25 cellular contexts compared by ENCODE assay signal in genomic region chr9:137066096-137066861, GRCh38. TPM values are rescaled to one million over a fixed set of nuclear protein-coding genes. Genes with fewer than 3 reads are reported as not detected.
A peak's percentile ranks its signal among the peaks of the same experiment; 100 is the strongest.
DNase-seq lines count a peak whose midpoint lies in the region; ATAC-seq, FAIRE-seq and TF ChIP-seq lines count a peak whose summit lies in the region.
"Had no signal": no experiment of that assay in that cellular context is flagged by ENCODE, and none has a peak within 500 bp of the region (broad histone marks: within the 10 kb centered on the region; RNA-seq: fewer than 3 reads in every experiment).

No MANE protein-coding gene starts in this region.

- intact Hi-C loops in HepG2 (cut with micrococcal nuclease; ENCODE audit: unreplicated experiment) (no loop called here), right lobe of liver (cut with DNase I) (no loop called here), MCF 10A (cut with micrococcal nuclease) (no loop called here)

- no peaks in the 10 kb centered on the region for H3K9me3 Mint-ChIP-seq in nephron progenitor cell
- H3K9me3 Mint-ChIP-seq in MCF 10A (ENCODE audit: unreplicated experiment), result no peaks in the 10 kb centered on the region
- H3K9me3 Mint-ChIP-seq in activated CD8-positive, alpha-beta T cell treated with anti-CD3 and anti-CD28 coated beads, Interleukin-2, amount 10 ng/mL, durations not matched to agents 7 days and 5 days (ENCODE audit: insufficient read depth), result no peaks in the 10 kb centered on the region
- H3K9me3 Mint-ChIP-seq in activated naive CD4-positive, alpha-beta T cell treated with anti-CD3 and anti-CD28 coated beads, Interleukin-2, amount 50 U/mL, for 72 hours, result no peaks in the 10 kb centered on the region
- H3K9me3 Mint-ChIP-seq: CD4-positive, alpha-beta T cell; GM23338; HFFc6; IgD-negative memory B cell had no signal

- peaks cover 13% of the 10 kb centered on the region for H3K79me2 ChIP-seq in HepG2 (ENCODE audit: insufficient read depth, low read length)

- H3K27ac Mint-ChIP-seq in nephron progenitor cell, result no peak overlapping the region
- no peak overlapping the region for H3K27ac Mint-ChIP-seq in MCF 10A (ENCODE audit: low read depth, unreplicated experiment)
- H3K27ac Mint-ChIP-seq in activated CD8-positive, alpha-beta T cell treated with anti-CD3 and anti-CD28 coated beads, Interleukin-2, amount 10 ng/mL, durations not matched to agents 7 days and 5 days, result no peak overlapping the region
- no peak overlapping the region for H3K27ac Mint-ChIP-seq in activated naive CD4-positive, alpha-beta T cell treated with anti-CD3 and anti-CD28 coated beads, Interleukin-2, amount 50 U/mL, for 72 hours
- H3K27ac Mint-ChIP-seq: CD4-positive, alpha-beta T cell; GM23338; HFFc6; IgD-negative memory B cell had no signal

- peaks cover 29% of the 10 kb centered on the region for H3K4me1 ChIP-seq in HepG2 (ENCODE audit: insufficient read depth, low read length)
- H3K4me1 ChIP-seq in right lobe of liver, result peaks cover 0 to 3% (median 0%) of the 10 kb centered on the region in 4 donors

- WGBS in HepG2 (ENCODE audit: low lambda C conversion rate), result 96% methylated on average over 19 of the region's 26 CpGs
- WGBS in right lobe of liver (ENCODE audit: insufficient coverage, low coverage, low lambda C conversion rate, missing lambda C conversion rate), result 45% methylated on average over 8 of the region's 26 CpGs

- peaks cover 7% of the 10 kb centered on the region; the same call in 1 of the 2 replicates for H4K20me1 ChIP-seq in HepG2 (ENCODE audit: insufficient read depth, low read length)

- CTCF ChIA-PET in HepG2 (lab: Yijun Ruan, JAX; ENCODE audit: low intra/inter-chr PET ratio, low total read pairs), result interaction anchor here (2.2 kb wide), 1 partner anchor 17 kb away, joined by 12 read pairs; no protein-coding TSS in a partner anchor
- CTCF ChIA-PET in MCF 10A (lab: Yijun Ruan, JAX), result interaction anchor here (0.6 to 10.9 kb wide), 10 partner anchors 8 to 272 kb away, joined by 3 to 170 read pairs (median 14); partner anchors contain the start of genes ABCA2, FUT7, MAN1B1 and NPDC1
- CTCF ChIA-PET in activated CD8-positive, alpha-beta T cell treated with anti-CD3 and anti-CD28 coated beads, Interleukin-2, amount 10 ng/mL, durations not matched to agents 7 days and 5 days (lab: Charles Lee), result interaction anchor here (0.6 to 6.2 kb wide), 11 partner anchors 9 to 224 kb away, joined by 3 to 78 read pairs (median 27); partner anchors contain the start of genes ABCA2, AJM1, MAN1B1 and NPDC1

- TF ChIP-seq CTCF in HepG2 (CRISPR knock-in tag; IDR thresholded peaks at IDR 0.05) (no peak), right lobe of liver (IDR thresholded peaks at IDR 0.05) (no peak), VCaP (conservative IDR thresholded peaks at IDR 0.05) (no peak), nephron progenitor cell (IDR thresholded peaks at IDR 0.05) (no peak), MCF 10A (IDR thresholded peaks at IDR 0.05; ENCODE audit: unreplicated experiment) (no peak)

- TF ChIP-seq EP300 in HepG2 (IDR thresholded peaks at IDR 0.05; ENCODE audit: low read depth in 2 of 2, low read length in 2 of 2) (no peak), HepG2 (CRISPR knock-in tag; IDR thresholded peaks at IDR 0.05; ENCODE audit: borderline replicate concordance) (no peak)

- H3K9me3 ChIP-seq in HepG2 (ENCODE audit: low read length) (no peaks in the 10 kb centered on the region), right lobe of liver (no peaks in the 10 kb centered on the region)
- H3K9me3 ChIP-seq: BE2C, Caco-2 had no signal

- H3K4me1 Mint-ChIP-seq in nephron progenitor cell (peaks cover 10% of the 10 kb centered on the region), MCF 10A (ENCODE audit: insufficient read depth, unreplicated experiment) (peaks cover 22% of the 10 kb centered on the region)
- H3K4me1 Mint-ChIP-seq in activated CD8-positive, alpha-beta T cell treated with anti-CD3 and anti-CD28 coated beads, Interleukin-2, amount 10 ng/mL, durations not matched to agents 7 days and 5 days (ENCODE audit: low read depth), result peaks cover 24% of the 10 kb centered on the region

- BruUV-seq in HepG2 (replicated peaks; lab: Mats Ljungman, UMichigan) (no TSS peak), MCF 10A (replicated peaks; lab: Mats Ljungman, UMichigan) (no TSS peak)

- POLR2A ChIA-PET in HepG2 (lab: Yijun Ruan, JAX) (interaction anchor here (2.1 kb wide), 1 partner anchor 11 kb away, joined by 39 read pairs; the partner anchor contains the start of gene ENTPD2), MCF 10A (lab: Yijun Ruan, JAX) (interaction anchor here (1.5 to 2.6 kb wide), 2 partner anchors 20 to 160 kb away, joined by 4 to 19 read pairs; partner anchors contain the start of gene NPDC1)
- POLR2A ChIA-PET in activated CD8-positive, alpha-beta T cell treated with anti-CD3 and anti-CD28 coated beads, Interleukin-2, amount 10 ng/mL, durations not matched to agents 7 days and 5 days (lab: Charles Lee), result no interaction called here

- H2AFZ ChIP-seq in HepG2 (ENCODE audit: low read length), result no peak overlapping the region
- H2AFZ ChIP-seq: GM23338 had no signal

- H3K4me3 ChIP-seq in HepG2 (replicated peaks in 1 of 3; ENCODE audit: insufficient read depth in 1 of 3, low read depth in 2 of 3, low read length in 3 of 3), result no peak overlapping the region
- no peak overlapping the region for H3K4me3 ChIP-seq in right lobe of liver
- H3K4me3 ChIP-seq: GM23338 had no signal

- no peak for DNase-seq in HepG2 (ENCODE audit: low spot score)
- no peak for DNase-seq in right lobe of liver
- DNase-seq in nephron progenitor cell, result peak; percentile 1
- DNase-seq in MCF 10A (ENCODE audit: unreplicated experiment), result no peak
- no peak for DNase-seq in activated CD8-positive, alpha-beta T cell treated with anti-CD3 and anti-CD28 coated beads, Interleukin-2, amount 10 ng/mL, durations not matched to agents 7 days and 5 days
- no peak for DNase-seq in activated naive CD4-positive, alpha-beta T cell treated with anti-CD3 and anti-CD28 coated beads, Interleukin-2, amount 50 U/mL, for 72 hours (ENCODE audit: low spot score in 2 of 2)
- DNase-seq: ACHN; BE2C; C1 segment of cervical spinal cord; Caco-2; CD4-positive, alpha-beta T cell; DMS153; DMS79; GDM1; HCEC 1CT; HFFc6 had no signal

- no peak for TF ChIP-seq POLR2A in HepG2 (IDR thresholded peaks at IDR 0.05; ENCODE audit: insufficient read depth in 1 of 2, low read depth in 2 of 2, low read length in 2 of 2)
- TF ChIP-seq POLR2A in right lobe of liver (IDR thresholded peaks at IDR 0.05), result no peak

- H3K4me2 ChIP-seq in HepG2 (ENCODE audit: low read depth, low read length), result no peak overlapping the region
- H3K4me2 ChIP-seq: GM23338 had no signal

- H3K27ac ChIP-seq in HepG2 (ENCODE audit: extremely low read length, insufficient read depth, low read length) (no peak overlapping the region), right lobe of liver (no peak overlapping the region), VCaP (peak overlapping the region; percentile 96)

- FAIRE-seq in HepG2 (lab: Jason Lieb, UNC), result no peak
- FAIRE-seq: A204.1, GM12892, GM18507, H54, HTR-8/SVneo had no signal

- in situ Hi-C loops in HepG2 (cut with HindIII; ENCODE audit: extremely low pct_ligation_motif_present, low pct_unique_long_range_greater_than_20kb), result no loop called here

- peaks cover 3 to 16% of the 10 kb centered on the region in 2 experiments; a peak in 2 of 5 replicates for H3K36me3 ChIP-seq in HepG2 (replicated peaks in 1 of 2; ENCODE audit: control insufficient read depth in 1 of 2, insufficient read depth in 2 of 2, low read length in 2 of 2)
- no peaks in the 10 kb centered on the region for H3K36me3 ChIP-seq in right lobe of liver

- H3K9ac ChIP-seq in HepG2 (ENCODE audit: insufficient read depth, low read depth, low read length), result no peak overlapping the region

- TF ChIP-seq RAD21 in HepG2 (CRISPR knock-in tag; IDR thresholded peaks at IDR 0.05), result no peak

- H3K36me3 Mint-ChIP-seq in nephron progenitor cell (ENCODE audit: low read depth), result no peaks in the 10 kb centered on the region
- no peaks in the 10 kb centered on the region for H3K36me3 Mint-ChIP-seq in MCF 10A (ENCODE audit: insufficient read depth, unreplicated experiment)
- H3K36me3 Mint-ChIP-seq in activated CD8-positive, alpha-beta T cell treated with anti-CD3 and anti-CD28 coated beads, Interleukin-2, amount 10 ng/mL, durations not matched to agents 7 days and 5 days (ENCODE audit: low read depth), result peaks cover 10% of the 10 kb centered on the region
- no peaks in the 10 kb centered on the region for H3K36me3 Mint-ChIP-seq in activated naive CD4-positive, alpha-beta T cell treated with anti-CD3 and anti-CD28 coated beads, Interleukin-2, amount 50 U/mL, for 72 hours
- H3K36me3 Mint-ChIP-seq: IgD-negative memory B cell had no signal

- H3K27me3 ChIP-seq in HepG2 (ENCODE audit: control insufficient read depth in 1 of 2, insufficient read depth in 2 of 2, low read length in 2 of 2) (no peaks in the 10 kb centered on the region; a peak in 1 of 5 replicates), right lobe of liver (peaks cover 0 to 14% of the 10 kb centered on the region in 2 donors)
- H3K27me3 ChIP-seq: BE2C had no signal

- ATAC-seq in HepG2 (no peak), right lobe of liver (no peak)
- no peak for ATAC-seq in activated CD8-positive, alpha-beta T cell treated with anti-CD3 and anti-CD28 coated beads, Interleukin-2, amount 10 ng/mL, durations not matched to agents 7 days and 5 days
- no peak for ATAC-seq in activated naive CD4-positive, alpha-beta T cell treated with anti-CD3 and anti-CD28 coated beads, Interleukin-2, amount 50 U/mL, for 72 hours
- ATAC-seq: GM23338 had no signal

- no peak overlapping the region for H3K4me3 Mint-ChIP-seq in nephron progenitor cell
- H3K4me3 Mint-ChIP-seq in MCF 10A (ENCODE audit: unreplicated experiment), result no peak overlapping the region
- no peak overlapping the region for H3K4me3 Mint-ChIP-seq in activated CD8-positive, alpha-beta T cell treated with anti-CD3 and anti-CD28 coated beads, Interleukin-2, amount 10 ng/mL, durations not matched to agents 7 days and 5 days
- H3K4me3 Mint-ChIP-seq: CD4-positive, alpha-beta T cell; GM23338; HFFc6 had no signal

- H3K27me3 Mint-ChIP-seq in nephron progenitor cell (ENCODE audit: low read depth, poor library complexity), result peaks cover 21% of the 10 kb centered on the region
- H3K27me3 Mint-ChIP-seq in MCF 10A (ENCODE audit: insufficient read depth, unreplicated experiment), result no peaks in the 10 kb centered on the region
- H3K27me3 Mint-ChIP-seq in activated CD8-positive, alpha-beta T cell treated with anti-CD3 and anti-CD28 coated beads, Interleukin-2, amount 10 ng/mL, durations not matched to agents 7 days and 5 days (ENCODE audit: low read depth), result no peaks in the 10 kb centered on the region

RNA-seq across cellular contexts. Expression of gene SAPCD2, which starts 4.1 kb away (rescaled TPM):
- total RNA-seq in HepG2 (2016; rRNA removed; fragmentation: Illumina TruSeq; extraction: Trizol), result 35.9 and 42.8 TPM in 2 replicates
- 7.0 and 7.1 TPM in 2 replicates for total RNA-seq in HepG2 (2016; cell fraction: cytosol; rRNA removed; fragmentation: Illumina TruSeq; extraction: Trizol; ENCODE audit: low read depth)
- 34.9 and 42.2 TPM in 2 replicates for total RNA-seq in HepG2 (2016; cell fraction: insoluble cytoplasmic fraction; rRNA removed; fragmentation: Illumina TruSeq; extraction: Trizol)
- total RNA-seq in HepG2 (2016; cell fraction: membrane; rRNA removed; fragmentation: Illumina TruSeq; extraction: Trizol), result 29.9 and 31.6 TPM in 2 replicates
- 23.7 and 28.1 TPM in 2 replicates for total RNA-seq in HepG2 (2016; cell fraction: nucleus; rRNA removed; fragmentation: Illumina TruSeq; extraction: Trizol)
- 18.7 and 21.9 TPM in 2 replicates for polyA plus RNA-seq in HepG2 (2011; rRNA removed)
- polyA plus RNA-seq in HepG2 (2011; cell fraction: cytosol; rRNA removed), result 16.4 and 40.1 TPM in 2 replicates
- polyA plus RNA-seq in HepG2 (2011; cell fraction: nucleus; rRNA removed), result 28.3 and 52.1 TPM in 2 replicates
- polyA plus RNA-seq in HepG2 (2012), result 12.0 and 19.0 TPM in 2 replicates
- 6.8 and 7.6 TPM in 2 replicates for polyA plus RNA-seq in HepG2 (2016; cell fraction: cytosol; fragmentation: Illumina TruSeq; extraction: Trizol; ENCODE audit: low read depth)
- 33.9 and 39.2 TPM in 2 replicates for polyA plus RNA-seq in HepG2 (2016; cell fraction: insoluble cytoplasmic fraction; fragmentation: Illumina TruSeq; extraction: Trizol; ENCODE audit: low read depth)
- polyA plus RNA-seq in HepG2 (2016; cell fraction: membrane; fragmentation: Illumina TruSeq; extraction: Trizol; ENCODE audit: low read depth), result 23.3 and 27.0 TPM in 2 replicates
- 44.9 and 46.9 TPM in 2 replicates for polyA plus RNA-seq in HepG2 (2016; cell fraction: nucleus; fragmentation: Illumina TruSeq; extraction: Trizol; ENCODE audit: insufficient read depth, low read depth)
- 38.7 and 55.4 TPM in 2 replicates for polyA minus RNA-seq in HepG2 (2011; rRNA and poly(A)+ RNA removed; ENCODE audit: low replicate concordance)
- 18.6 and 32.8 TPM in 2 replicates for polyA minus RNA-seq in HepG2 (2011; cell fraction: cytosol; rRNA and poly(A)+ RNA removed)
- 7.3 and 8.6 TPM in 2 replicates for polyA minus RNA-seq in HepG2 (2011; cell fraction: nucleus; rRNA and poly(A)+ RNA removed)
- under 1 TPM in 5 of 6 experiments, not detected in 1; 0.05 to 0.43 (median 0.22) TPM for total RNA-seq in right lobe of liver
- total RNA-seq in MCF 10A (2022), result 5.7 and 15.7 TPM in 2 replicates
- 10 to 100 TPM; 56.8 to 57.0 TPM for total RNA-seq in activated CD8-positive, alpha-beta T cell treated with anti-CD3 and anti-CD28 coated beads, Interleukin-2, amount 10 ng/mL, durations not matched to agents 7 days and 5 days
- total RNA-seq in activated naive CD4-positive, alpha-beta T cell treated with anti-CD3 and anti-CD28 coated beads, Interleukin-2, amount 50 U/mL, for 72 hours, result 10 to 100 TPM in 1 of 2 donors, 1 to 10 TPM in 1; 3.5 to 13.3 TPM

RNA-seq across cellular contexts. Expression of gene UAP1L1, which starts 11.0 kb away (rescaled TPM):
- total RNA-seq in HepG2 (2016; rRNA removed; fragmentation: Illumina TruSeq; extraction: Trizol) (6.2 and 6.4 TPM in 2 replicates), right lobe of liver (1 to 10 TPM; 1.3 to 4.9 (median 1.9) TPM), MCF 10A (2022) (1.0 and 3.7 TPM in 2 replicates)
- total RNA-seq in HepG2 (2016; cell fraction: cytosol; rRNA removed; fragmentation: Illumina TruSeq; extraction: Trizol; ENCODE audit: low read depth), result 1.7 and 1.8 TPM in 2 replicates
- 4.5 and 6.7 TPM in 2 replicates for total RNA-seq in HepG2 (2016; cell fraction: insoluble cytoplasmic fraction; rRNA removed; fragmentation: Illumina TruSeq; extraction: Trizol)
- 3.0 and 3.1 TPM in 2 replicates for total RNA-seq in HepG2 (2016; cell fraction: membrane; rRNA removed; fragmentation: Illumina TruSeq; extraction: Trizol)
- total RNA-seq in HepG2 (2016; cell fraction: nucleus; rRNA removed; fragmentation: Illumina TruSeq; extraction: Trizol), result 4.9 and 5.4 TPM in 2 replicates
- polyA plus RNA-seq in HepG2 (2011; rRNA removed), result 5.4 and 6.0 TPM in 2 replicates
- polyA plus RNA-seq in HepG2 (2011; cell fraction: cytosol; rRNA removed), result 3.8 and 4.1 TPM in 2 replicates
- 43.5 and 57.7 TPM in 2 replicates for polyA plus RNA-seq in HepG2 (2011; cell fraction: nucleus; rRNA removed)
- polyA plus RNA-seq in HepG2 (2012), result 4.9 and 5.0 TPM in 2 replicates
- polyA plus RNA-seq in HepG2 (2016; cell fraction: cytosol; fragmentation: Illumina TruSeq; extraction: Trizol; ENCODE audit: low read depth), result 1.1 and 1.2 TPM in 2 replicates
- polyA plus RNA-seq in HepG2 (2016; cell fraction: insoluble cytoplasmic fraction; fragmentation: Illumina TruSeq; extraction: Trizol; ENCODE audit: low read depth), result 6.4 and 8.8 TPM in 2 replicates
- 3.0 and 3.6 TPM in 2 replicates for polyA plus RNA-seq in HepG2 (2016; cell fraction: membrane; fragmentation: Illumina TruSeq; extraction: Trizol; ENCODE audit: low read depth)
- 22.7 and 23.1 TPM in 2 replicates for polyA plus RNA-seq in HepG2 (2016; cell fraction: nucleus; fragmentation: Illumina TruSeq; extraction: Trizol; ENCODE audit: insufficient read depth, low read depth)
- 2.2 and 5.1 TPM in 2 replicates for polyA minus RNA-seq in HepG2 (2011; rRNA and poly(A)+ RNA removed; ENCODE audit: low replicate concordance)
- 3.0 and 3.2 TPM in 2 replicates for polyA minus RNA-seq in HepG2 (2011; cell fraction: cytosol; rRNA and poly(A)+ RNA removed)
- polyA minus RNA-seq in HepG2 (2011; cell fraction: nucleus; rRNA and poly(A)+ RNA removed), result 5.6 and 7.1 TPM in 2 replicates
- 10 to 100 TPM; 63.1 to 66.8 TPM for total RNA-seq in activated CD8-positive, alpha-beta T cell treated with anti-CD3 and anti-CD28 coated beads, Interleukin-2, amount 10 ng/mL, durations not matched to agents 7 days and 5 days
- total RNA-seq in activated naive CD4-positive, alpha-beta T cell treated with anti-CD3 and anti-CD28 coated beads, Interleukin-2, amount 50 U/mL, for 72 hours, result 10 to 100 TPM in 1 of 2 donors, 1 to 10 TPM in 1; 7.5 to 28.2 TPM

RNA-seq across cellular contexts. Expression of gene ENTPD2, which starts 12.4 kb away (rescaled TPM):
- total RNA-seq in HepG2 (2016; rRNA removed; fragmentation: Illumina TruSeq; extraction: Trizol) (0.87 and 0.95 TPM in 2 replicates), right lobe of liver (1 to 10 TPM in 2 of 6 experiments, under 1 TPM in 4; 0.50 to 2.1 (median 0.80) TPM), MCF 10A (2022) (13.4 and 31.5 TPM in 2 replicates)
- total RNA-seq in HepG2 (2016; cell fraction: cytosol; rRNA removed; fragmentation: Illumina TruSeq; extraction: Trizol; ENCODE audit: low read depth), result 0.61 and 0.88 TPM in 2 replicates
- total RNA-seq in HepG2 (2016; cell fraction: insoluble cytoplasmic fraction; rRNA removed; fragmentation: Illumina TruSeq; extraction: Trizol), result 0.74 and 0.82 TPM in 2 replicates
- 0.69 and 0.71 TPM in 2 replicates for total RNA-seq in HepG2 (2016; cell fraction: membrane; rRNA removed; fragmentation: Illumina TruSeq; extraction: Trizol)
- 3.4 and 3.6 TPM in 2 replicates for total RNA-seq in HepG2 (2016; cell fraction: nucleus; rRNA removed; fragmentation: Illumina TruSeq; extraction: Trizol)
- polyA plus RNA-seq in HepG2 (2011; rRNA removed), result 3.2 and 4.1 TPM in 2 replicates
- polyA plus RNA-seq in HepG2 (2011; cell fraction: cytosol; rRNA removed), result 2.1 and 3.2 TPM in 2 replicates
- 41.8 and 49.4 TPM in 2 replicates for polyA plus RNA-seq in HepG2 (2011; cell fraction: nucleus; rRNA removed)
- polyA plus RNA-seq in HepG2 (2012), result 21.3 and 23.9 TPM in 2 replicates
- 1.5 and 1.8 TPM in 2 replicates for polyA plus RNA-seq in HepG2 (2016; cell fraction: cytosol; fragmentation: Illumina TruSeq; extraction: Trizol; ENCODE audit: low read depth)
- polyA plus RNA-seq in HepG2 (2016; cell fraction: insoluble cytoplasmic fraction; fragmentation: Illumina TruSeq; extraction: Trizol; ENCODE audit: low read depth), result 2.3 and 2.8 TPM in 2 replicates
- polyA plus RNA-seq in HepG2 (2016; cell fraction: membrane; fragmentation: Illumina TruSeq; extraction: Trizol; ENCODE audit: low read depth), result 2.2 and 2.6 TPM in 2 replicates
- polyA plus RNA-seq in HepG2 (2016; cell fraction: nucleus; fragmentation: Illumina TruSeq; extraction: Trizol; ENCODE audit: insufficient read depth, low read depth), result 12.9 and 17.3 TPM in 2 replicates
- polyA minus RNA-seq in HepG2 (2011; rRNA and poly(A)+ RNA removed; ENCODE audit: low replicate concordance), result 8.8 TPM in 1 of 2 replicates, not detected in the other
- 9.0 and 9.2 TPM in 2 replicates for polyA minus RNA-seq in HepG2 (2011; cell fraction: cytosol; rRNA and poly(A)+ RNA removed)
- 5.5 and 6.4 TPM in 2 replicates for polyA minus RNA-seq in HepG2 (2011; cell fraction: nucleus; rRNA and poly(A)+ RNA removed)
- total RNA-seq in activated CD8-positive, alpha-beta T cell treated with anti-CD3 and anti-CD28 coated beads, Interleukin-2, amount 10 ng/mL, durations not matched to agents 7 days and 5 days, result under 1 TPM in 1 of 2 experiments, not detected in 1; 0.34 TPM
- total RNA-seq in activated naive CD4-positive, alpha-beta T cell treated with anti-CD3 and anti-CD28 coated beads, Interleukin-2, amount 50 U/mL, for 72 hours, result under 1 TPM in 1 of 2 donors, not detected in 1; 0.27 TPM
- total RNA-seq: CD4-positive, alpha-beta T cell; Daoy had no signal
- polyA plus RNA-seq: IgD-negative memory B cell had no signal

RNA-seq across cellular contexts. Expression of gene NPDC1, which starts 20.3 kb away (rescaled TPM):
- total RNA-seq in HepG2 (2016; rRNA removed; fragmentation: Illumina TruSeq; extraction: Trizol), result 0.63 and 0.84 TPM in 2 replicates
- total RNA-seq in HepG2 (2016; cell fraction: cytosol; rRNA removed; fragmentation: Illumina TruSeq; extraction: Trizol; ENCODE audit: low read depth), result 1.2 TPM in 1 of 2 replicates, not detected in the other
- total RNA-seq in HepG2 (2016; cell fraction: insoluble cytoplasmic fraction; rRNA removed; fragmentation: Illumina TruSeq; extraction: Trizol), result 0.65 and 1.7 TPM in 2 replicates
- 0.59 and 0.79 TPM in 2 replicates for total RNA-seq in HepG2 (2016; cell fraction: membrane; rRNA removed; fragmentation: Illumina TruSeq; extraction: Trizol)
- total RNA-seq in HepG2 (2016; cell fraction: nucleus; rRNA removed; fragmentation: Illumina TruSeq; extraction: Trizol), result 2.7 and 4.8 TPM in 2 replicates
- polyA plus RNA-seq in HepG2 (2011; rRNA removed), result 5.4 and 7.0 TPM in 2 replicates
- polyA plus RNA-seq in HepG2 (2011; cell fraction: cytosol; rRNA removed), result 1.7 and 3.4 TPM in 2 replicates
- polyA plus RNA-seq in HepG2 (2011; cell fraction: nucleus; rRNA removed), result 93.3 and 114 TPM in 2 replicates
- 4.5 and 8.4 TPM in 2 replicates for polyA plus RNA-seq in HepG2 (2012)
- 1.00 and 1.1 TPM in 2 replicates for polyA plus RNA-seq in HepG2 (2016; cell fraction: cytosol; fragmentation: Illumina TruSeq; extraction: Trizol; ENCODE audit: low read depth)
- 0.67 and 1.8 TPM in 2 replicates for polyA plus RNA-seq in HepG2 (2016; cell fraction: insoluble cytoplasmic fraction; fragmentation: Illumina TruSeq; extraction: Trizol; ENCODE audit: low read depth)
- polyA plus RNA-seq in HepG2 (2016; cell fraction: membrane; fragmentation: Illumina TruSeq; extraction: Trizol; ENCODE audit: low read depth), result 1.1 and 1.5 TPM in 2 replicates
- polyA plus RNA-seq in HepG2 (2016; cell fraction: nucleus; fragmentation: Illumina TruSeq; extraction: Trizol; ENCODE audit: insufficient read depth, low read depth), result 9.8 and 12.2 TPM in 2 replicates
- 1.9 and 12.5 TPM in 2 replicates for polyA minus RNA-seq in HepG2 (2011; rRNA and poly(A)+ RNA removed; ENCODE audit: low replicate concordance)
- polyA minus RNA-seq in HepG2 (2011; cell fraction: cytosol; rRNA and poly(A)+ RNA removed), result 2.9 and 3.0 TPM in 2 replicates
- 3.9 and 4.2 TPM in 2 replicates for polyA minus RNA-seq in HepG2 (2011; cell fraction: nucleus; rRNA and poly(A)+ RNA removed)
- total RNA-seq in right lobe of liver, result 10 to 100 TPM in 5 of 6 experiments, 1 to 10 TPM in 1; 9.3 to 14.9 (median 12.2) TPM
- 161 and 171 TPM in 2 replicates for total RNA-seq in MCF 10A (2022)
- total RNA-seq in activated CD8-positive, alpha-beta T cell treated with anti-CD3 and anti-CD28 coated beads, Interleukin-2, amount 10 ng/mL, durations not matched to agents 7 days and 5 days, result 10 to 100 TPM; 20.1 to 29.9 TPM
- total RNA-seq in activated naive CD4-positive, alpha-beta T cell treated with anti-CD3 and anti-CD28 coated beads, Interleukin-2, amount 50 U/mL, for 72 hours, result 10 to 100 TPM; 29.4 to 34.2 TPM

RNA-seq across cellular contexts. Expression of gene MAN1B1, which starts 20.5 kb away (rescaled TPM):
- total RNA-seq in HepG2 (2016; rRNA removed; fragmentation: Illumina TruSeq; extraction: Trizol) (19.0 and 48.9 TPM in 2 replicates), right lobe of liver (10 to 100 TPM; 24.0 to 39.1 (median 28.8) TPM), MCF 10A (2022) (46.5 and 49.1 TPM in 2 replicates)
- total RNA-seq in HepG2 (2016; cell fraction: cytosol; rRNA removed; fragmentation: Illumina TruSeq; extraction: Trizol; ENCODE audit: low read depth), result 9.3 and 10.3 TPM in 2 replicates
- 17.2 and 48.2 TPM in 2 replicates for total RNA-seq in HepG2 (2016; cell fraction: insoluble cytoplasmic fraction; rRNA removed; fragmentation: Illumina TruSeq; extraction: Trizol)
- 17.0 and 19.9 TPM in 2 replicates for total RNA-seq in HepG2 (2016; cell fraction: membrane; rRNA removed; fragmentation: Illumina TruSeq; extraction: Trizol)
- 44.7 and 51.0 TPM in 2 replicates for total RNA-seq in HepG2 (2016; cell fraction: nucleus; rRNA removed; fragmentation: Illumina TruSeq; extraction: Trizol)
- 59.5 and 60.6 TPM in 2 replicates for polyA plus RNA-seq in HepG2 (2011; rRNA removed)
- 48.6 and 64.5 TPM in 2 replicates for polyA plus RNA-seq in HepG2 (2011; cell fraction: cytosol; rRNA removed)
- polyA plus RNA-seq in HepG2 (2011; cell fraction: nucleus; rRNA removed), result 146 and 162 TPM in 2 replicates
- polyA plus RNA-seq in HepG2 (2012), result 30.5 and 38.6 TPM in 2 replicates
- 6.7 and 6.8 TPM in 2 replicates for polyA plus RNA-seq in HepG2 (2016; cell fraction: cytosol; fragmentation: Illumina TruSeq; extraction: Trizol; ENCODE audit: low read depth)
- polyA plus RNA-seq in HepG2 (2016; cell fraction: insoluble cytoplasmic fraction; fragmentation: Illumina TruSeq; extraction: Trizol; ENCODE audit: low read depth), result 16.2 and 18.3 TPM in 2 replicates
- 11.2 and 12.8 TPM in 2 replicates for polyA plus RNA-seq in HepG2 (2016; cell fraction: membrane; fragmentation: Illumina TruSeq; extraction: Trizol; ENCODE audit: low read depth)
- 78.7 and 83.1 TPM in 2 replicates for polyA plus RNA-seq in HepG2 (2016; cell fraction: nucleus; fragmentation: Illumina TruSeq; extraction: Trizol; ENCODE audit: insufficient read depth, low read depth)
- polyA minus RNA-seq in HepG2 (2011; rRNA and poly(A)+ RNA removed; ENCODE audit: low replicate concordance), result 71.9 and 74.1 TPM in 2 replicates
- 24.7 and 26.8 TPM in 2 replicates for polyA minus RNA-seq in HepG2 (2011; cell fraction: cytosol; rRNA and poly(A)+ RNA removed)
- polyA minus RNA-seq in HepG2 (2011; cell fraction: nucleus; rRNA and poly(A)+ RNA removed), result 40.9 and 45.3 TPM in 2 replicates
- total RNA-seq in activated CD8-positive, alpha-beta T cell treated with anti-CD3 and anti-CD28 coated beads, Interleukin-2, amount 10 ng/mL, durations not matched to agents 7 days and 5 days, result 10 to 100 TPM; 42.2 to 49.2 TPM
- 10 to 100 TPM; 23.8 to 41.4 TPM for total RNA-seq in activated naive CD4-positive, alpha-beta T cell treated with anti-CD3 and anti-CD28 coated beads, Interleukin-2, amount 50 U/mL, for 72 hours
